8 cellular contexts compared by ENCODE assay signal in genomic region chr14:20343092-20343854, GRCh38. TPM values are rescaled to one million over a fixed set of nuclear protein-coding genes. Genes with fewer than 3 reads are reported as not detected.
DNase-seq lines count a peak whose midpoint lies in the region; ATAC-seq and TF ChIP-seq lines count a peak whose summit lies in the region.

A gene with protein sequence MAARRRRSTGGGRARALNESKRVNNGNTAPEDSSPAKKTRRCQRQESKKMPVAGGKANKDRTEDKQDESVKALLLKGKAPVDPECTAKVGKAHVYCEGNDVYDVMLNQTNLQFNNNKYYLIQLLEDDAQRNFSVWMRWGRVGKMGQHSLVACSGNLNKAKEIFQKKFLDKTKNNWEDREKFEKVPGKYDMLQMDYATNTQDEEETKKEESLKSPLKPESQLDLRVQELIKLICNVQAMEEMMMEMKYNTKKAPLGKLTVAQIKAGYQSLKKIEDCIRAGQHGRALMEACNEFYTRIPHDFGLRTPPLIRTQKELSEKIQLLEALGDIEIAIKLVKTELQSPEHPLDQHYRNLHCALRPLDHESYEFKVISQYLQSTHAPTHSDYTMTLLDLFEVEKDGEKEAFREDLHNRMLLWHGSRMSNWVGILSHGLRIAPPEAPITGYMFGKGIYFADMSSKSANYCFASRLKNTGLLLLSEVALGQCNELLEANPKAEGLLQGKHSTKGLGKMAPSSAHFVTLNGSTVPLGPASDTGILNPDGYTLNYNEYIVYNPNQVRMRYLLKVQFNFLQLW (plus strand): TSS chr14:20343635. CDS start chr14:20343642, 7 bp downstream.

- peak within 1 kb of the TSS; percentile 72 for H3K9ac ChIP-seq in SU-DHL-6 (ENCODE audit: low read length)

- H3F3A ChIP-seq in SU-DHL-6 (ENCODE audit: insufficient read depth) = peaks cover 26% of the 10 kb centered on the region

- WGBS in thymus = under 1% methylated on average over 50 of the region's 50 CpGs

- H3K9me3 Mint-ChIP-seq in activated naive CD8-positive, alpha-beta T cell treated with anti-CD3 and anti-CD28 coated beads, Interleukin-2, amount 10 ng/mL, durations not matched to agents 7 days and 5 days = no peaks in the 10 kb centered on the region
- no peaks in the 10 kb centered on the region for H3K9me3 Mint-ChIP-seq in osteocyte (ENCODE audit: unreplicated experiment)

- no peaks in the 10 kb centered on the region for H3K4me1 ChIP-seq in thymus (ENCODE audit: control insufficient read depth, insufficient read depth, low read length)

- peaks cover 13% of the 10 kb centered on the region for H3K4me1 Mint-ChIP-seq in activated naive CD8-positive, alpha-beta T cell treated with anti-CD3 and anti-CD28 coated beads, Interleukin-2, amount 10 ng/mL, durations not matched to agents 7 days and 5 days
- peaks cover 9% of the 10 kb centered on the region for H3K4me1 Mint-ChIP-seq in osteocyte (ENCODE audit: unreplicated experiment)

- peak within 1 kb of the TSS; percentile 87 for H2AFZ ChIP-seq in SU-DHL-6 (ENCODE audit: low read depth, low read length, severe bottlenecking)

- H3K36me3 ChIP-seq in SU-DHL-6 (ENCODE audit: low read length) (peaks cover 11% of the 10 kb centered on the region; the same call in 1 of the 2 replicates), thymus (ENCODE audit: control insufficient read depth, insufficient read depth) (peaks cover 3% of the 10 kb centered on the region)

- no peaks in the 10 kb centered on the region for H3K27me3 ChIP-seq in SU-DHL-6 (ENCODE audit: low read length)
- no peaks in the 10 kb centered on the region for H3K27me3 ChIP-seq in thymus (ENCODE audit: control insufficient read depth, insufficient read depth)

- H3K27me3 Mint-ChIP-seq in activated naive CD8-positive, alpha-beta T cell treated with anti-CD3 and anti-CD28 coated beads, Interleukin-2, amount 10 ng/mL, durations not matched to agents 7 days and 5 days = peaks cover 3% of the 10 kb centered on the region
- peaks cover 6% of the 10 kb centered on the region for H3K27me3 Mint-ChIP-seq in osteocyte (ENCODE audit: unreplicated experiment)

- H3K27ac ChIP-seq in SU-DHL-6 (ENCODE audit: low read depth, low read length) (peak within 1 kb of the TSS; percentile 64), thymus (ENCODE audit: low read depth) (peak within 1 kb of the TSS; percentile 89)

- POLR2A ChIA-PET in activated naive CD8-positive, alpha-beta T cell treated with anti-CD3 and anti-CD28 coated beads, Interleukin-2, amount 10 ng/mL, durations not matched to agents 7 days and 5 days (lab: Charles Lee) = interaction anchor here (0.6 to 2.9 kb wide), 29 partner anchors 10 to 1093 kb away, joined by 3 to 43 read pairs (median 5); partner anchors contain the start of genes APEX1, CCNB1IP1, OSGEP and PIP4P1

- peak within 1 kb of the TSS; percentile 100 for H3K4me3 Mint-ChIP-seq in activated naive CD8-positive, alpha-beta T cell treated with anti-CD3 and anti-CD28 coated beads, Interleukin-2, amount 10 ng/mL, durations not matched to agents 7 days and 5 days
- H3K4me3 Mint-ChIP-seq in osteocyte (ENCODE audit: unreplicated experiment) = peak within 1 kb of the TSS; percentile 90

- H4K20me1 ChIP-seq in SU-DHL-6 (ENCODE audit: low read depth, low read length) = no peaks in the 10 kb centered on the region

- intact Hi-C loops in head of caudate nucleus (cut with DNase I) = loop anchor here (2.0 to 5.0 kb wide), 2 partner anchors 118 to 269 kb away; partner anchors contain the start of gene PIP4P1

- H3K27ac Mint-ChIP-seq in activated naive CD8-positive, alpha-beta T cell treated with anti-CD3 and anti-CD28 coated beads, Interleukin-2, amount 10 ng/mL, durations not matched to agents 7 days and 5 days = peak within 1 kb of the TSS; percentile 99
- H3K27ac Mint-ChIP-seq in osteocyte (ENCODE audit: unreplicated experiment) = peak within 1 kb of the TSS; percentile 96

- TF ChIP-seq CTCF in GM12864 (IDR thresholded peaks at IDR 0.05; ENCODE audit: low read depth, low read length, missing control alignments) (peak; percentile 14), SU-DHL-6 (IDR thresholded peaks at IDR 0.05; ENCODE audit: insufficient read depth, low read length, poor library complexity, severe bottlenecking) (no peak), osteocyte (IDR thresholded peaks at IDR 0.05) (no peak)

- DNase-seq in GM12864 (ENCODE audit: low read depth) = peak; percentile 95
- peak; percentile 98 for DNase-seq in NCI-H128 (lab: John Stamatoyannopoulos, UW; ENCODE audit: unreplicated experiment)
- peak; percentile 91 for DNase-seq in activated naive CD8-positive, alpha-beta T cell treated with anti-CD3 and anti-CD28 coated beads, Interleukin-2, amount 10 ng/mL, durations not matched to agents 7 days and 5 days
- DNase-seq in head of caudate nucleus = peak; percentile 94 to 100 (median 98)
- peak; percentile 99 for DNase-seq in osteocyte (ENCODE audit: extremely low spot score, unreplicated experiment)

- peaks cover 18% of the 10 kb centered on the region for H3K79me2 ChIP-seq in SU-DHL-6 (ENCODE audit: insufficient read depth, low read length)

- H3K9me3 ChIP-seq in SU-DHL-6 (ENCODE audit: insufficient read depth, low read length) = no peaks in the 10 kb centered on the region
- H3K9me3 ChIP-seq in thymus (ENCODE audit: control insufficient read depth) = no peaks in the 10 kb centered on the region

- H3K36me3 Mint-ChIP-seq in activated naive CD8-positive, alpha-beta T cell treated with anti-CD3 and anti-CD28 coated beads, Interleukin-2, amount 10 ng/mL, durations not matched to agents 7 days and 5 days = peaks cover 12% of the 10 kb centered on the region
- H3K36me3 Mint-ChIP-seq in osteocyte (ENCODE audit: unreplicated experiment) = peaks cover 9% of the 10 kb centered on the region

- ATAC-seq in HG02678 (IDR thresholded peaks at IDR 0.05; ENCODE audit: unreplicated experiment) = peak; percentile 94
- peak; percentile 94 for ATAC-seq in activated naive CD8-positive, alpha-beta T cell treated with anti-CD3 and anti-CD28 coated beads, Interleukin-2, amount 10 ng/mL, durations not matched to agents 7 days and 5 days (ENCODE audit: low read depth)

- no peaks in the 10 kb centered on the region for H3K9me2 ChIP-seq in SU-DHL-6 (replicated peaks; ENCODE audit: insufficient read depth, low read length)

- peak within 1 kb of the TSS; percentile 74 for H3K4me2 ChIP-seq in SU-DHL-6 (ENCODE audit: low read depth, low read length, poor library complexity, severe bottlenecking)

- H3K4me3 ChIP-seq in GM12864 (ENCODE audit: low read depth, low read length) (peak within 1 kb of the TSS; percentile 81), SU-DHL-6 (ENCODE audit: insufficient read depth, low read length, poor library complexity, severe bottlenecking) (peak within 1 kb of the TSS; percentile 68), thymus (ENCODE audit: low read length) (peak within 1 kb of the TSS; percentile 67)

RNA-seq across cellular contexts. Expression of the gene that starts here (rescaled TPM):
- total RNA-seq in activated naive CD8-positive, alpha-beta T cell treated with anti-CD3 and anti-CD28 coated beads, Interleukin-2, amount 10 ng/mL, durations not matched to agents 7 days and 5 days = 10 to 100 TPM; 28.3 to 32.7 TPM
- total RNA-seq in osteocyte = 22.7 and 25.3 TPM in 2 replicates
- 12.7 TPM for polyA plus RNA-seq in thymus

Comparison
In these comparisons a context has a peak if more than half of its experiments do, and no peak if none do; other contexts are left out.
1. Peak in every context shown above with its lines: DNase-seq, ATAC-seq, H3K4me3 ChIP-seq and H3K27ac ChIP-seq.